9 cellular contexts compared by ENCODE assay signal in the genomic region with DNA sequence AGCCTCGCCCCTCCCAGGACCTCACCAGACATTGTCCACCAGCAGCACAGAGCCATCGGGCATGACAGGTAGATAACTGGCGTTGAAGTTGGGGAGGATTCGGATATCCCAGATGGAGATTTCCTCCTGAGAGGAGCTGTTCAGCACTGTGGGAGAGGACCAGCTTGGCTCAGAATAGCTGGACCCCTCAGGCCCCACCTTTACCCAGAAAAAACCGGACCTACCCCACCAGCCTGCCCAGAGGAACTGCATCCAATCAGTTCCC. TPM values are rescaled to one million over a fixed set of nuclear protein-coding genes. Genes with fewer than 3 reads are reported as not detected.
A peak's percentile ranks its signal among the peaks of the same experiment; 100 is the strongest.
DNase-seq lines count a peak whose midpoint lies in the region; ATAC-seq lines count a peak whose summit lies in the region.
"Had no signal": no experiment of that assay in that cellular context is flagged by ENCODE, and none has a peak within 500 bp of the region (broad histone marks: within the 10 kb centered on the region; RNA-seq: fewer than 3 reads in every experiment).

No MANE protein-coding gene starts in this region.

- H3K9me3 Mint-ChIP-seq in activated T-cell treated with anti-CD3 and anti-CD28 coated beads, Interleukin-2, amount 50 U/mL, for 72 hours = no peaks in the 10 kb centered on the region
- no peaks in the 10 kb centered on the region for H3K9me3 Mint-ChIP-seq in activated CD8-positive, alpha-beta T cell treated with anti-CD3 and anti-CD28 coated beads, Interleukin-2, amount 10 ng/mL, durations not matched to agents 7 days and 5 days (ENCODE audit: insufficient read depth)

- peak overlapping the region; percentile 83 to 86 for H3K4me3 Mint-ChIP-seq in activated T-cell treated with anti-CD3 and anti-CD28 coated beads, Interleukin-2, amount 50 U/mL, for 72 hours
- H3K4me3 Mint-ChIP-seq in activated CD8-positive, alpha-beta T cell treated with anti-CD3 and anti-CD28 coated beads, Interleukin-2, amount 10 ng/mL, durations not matched to agents 7 days and 5 days = peak overlapping the region; percentile 79

- POLR2A ChIA-PET in activated CD8-positive, alpha-beta T cell treated with anti-CD3 and anti-CD28 coated beads, Interleukin-2, amount 10 ng/mL, durations not matched to agents 7 days and 5 days (lab: Charles Lee) = interaction anchor here (0.5 to 1.8 kb wide), 4 partner anchors 8 to 272 kb away, joined by 3 to 10 read pairs (median 4); a partner anchor contains a TSS

- H3K9me3 ChIP-seq in iPS-15b (ENCODE audit: control insufficient read depth, insufficient read depth, low read length) = no peaks in the 10 kb centered on the region

- ATAC-seq in activated T-cell treated with anti-CD3 and anti-CD28 coated beads, Interleukin-2, amount 50 U/mL, for 72 hours (replicated peaks in 1 of 2) = no peak
- no peak for ATAC-seq in activated CD8-positive, alpha-beta T cell treated with anti-CD3 and anti-CD28 coated beads, Interleukin-2, amount 10 ng/mL, durations not matched to agents 7 days and 5 days
- no peak for ATAC-seq in GM19023 (IDR thresholded peaks at IDR 0.05; ENCODE audit: unreplicated experiment)

- no peaks in the 10 kb centered on the region for H3K27me3 Mint-ChIP-seq in activated T-cell treated with anti-CD3 and anti-CD28 coated beads, Interleukin-2, amount 50 U/mL, for 72 hours (ENCODE audit: low read depth)
- no peaks in the 10 kb centered on the region for H3K27me3 Mint-ChIP-seq in activated CD8-positive, alpha-beta T cell treated with anti-CD3 and anti-CD28 coated beads, Interleukin-2, amount 10 ng/mL, durations not matched to agents 7 days and 5 days (ENCODE audit: low read depth)

- CTCF ChIA-PET in activated CD8-positive, alpha-beta T cell treated with anti-CD3 and anti-CD28 coated beads, Interleukin-2, amount 10 ng/mL, durations not matched to agents 7 days and 5 days (lab: Charles Lee) = interaction anchor here (0.7 to 4.6 kb wide), 10 partner anchors 8 to 188 kb away, joined by 3 to 27 read pairs (median 5); a partner anchor contains a TSS

- peak overlapping the region; percentile 42 for H3K4me3 ChIP-seq in iPS-15b (ENCODE audit: low read depth, low read length)

- DNase-seq in activated T-cell treated with anti-CD3 and anti-CD28 coated beads, Interleukin-2, amount 50 U/mL, for 72 hours = no peak
- DNase-seq in activated T-cell treated with anti-CD3 and anti-CD28 coated beads for 4 hours = no peak
- DNase-seq in activated CD8-positive, alpha-beta T cell treated with anti-CD3 and anti-CD28 coated beads, Interleukin-2, amount 10 ng/mL, durations not matched to agents 7 days and 5 days = no peak
- DNase-seq in inferior parietal cortex (ENCODE audit: extremely low spot score) = no peak
- DNase-seq in putamen (ENCODE audit: low spot score) = no peak
- DNase-seq: activated CD4-positive, alpha-beta T cell treated with anti-CD3 and anti-CD28 coated beads, Interleukin-2, amount 50 U/mL, for 48 hours had no signal

- peaks cover 55% of the 10 kb centered on the region for H3K4me1 Mint-ChIP-seq in activated T-cell treated with anti-CD3 and anti-CD28 coated beads, Interleukin-2, amount 50 U/mL, for 72 hours (ENCODE audit: low read depth)
- H3K4me1 Mint-ChIP-seq in activated CD8-positive, alpha-beta T cell treated with anti-CD3 and anti-CD28 coated beads, Interleukin-2, amount 10 ng/mL, durations not matched to agents 7 days and 5 days (ENCODE audit: low read depth) = peaks cover 63% of the 10 kb centered on the region

- H3K9ac ChIP-seq in iPS-15b (ENCODE audit: low read depth, low read length) = no peak overlapping the region

- peak overlapping the region; percentile 75 for H3K27ac Mint-ChIP-seq in activated T-cell treated with anti-CD3 and anti-CD28 coated beads, Interleukin-2, amount 50 U/mL, for 72 hours
- H3K27ac Mint-ChIP-seq in activated CD8-positive, alpha-beta T cell treated with anti-CD3 and anti-CD28 coated beads, Interleukin-2, amount 10 ng/mL, durations not matched to agents 7 days and 5 days = peak overlapping the region; percentile 81

- peaks cover 8% of the 10 kb centered on the region for H3K4me1 ChIP-seq in iPS-15b (ENCODE audit: control insufficient read depth, insufficient read depth, low read length)

- peaks cover 7 to 9% of the 10 kb centered on the region in 2 donors for H3K36me3 Mint-ChIP-seq in activated T-cell treated with anti-CD3 and anti-CD28 coated beads, Interleukin-2, amount 50 U/mL, for 72 hours (ENCODE audit: insufficient read depth in 2 of 2)
- H3K36me3 Mint-ChIP-seq in activated CD8-positive, alpha-beta T cell treated with anti-CD3 and anti-CD28 coated beads, Interleukin-2, amount 10 ng/mL, durations not matched to agents 7 days and 5 days (ENCODE audit: low read depth) = peaks cover 49% of the 10 kb centered on the region

- H3K27ac ChIP-seq in temporal lobe (ENCODE audit: low read depth, low read length) = peak overlapping the region; percentile 31

- no peaks in the 10 kb centered on the region for H3K27me3 ChIP-seq in iPS-15b (ENCODE audit: control insufficient read depth, insufficient read depth, low read length)

- H3K36me3 ChIP-seq in iPS-15b (ENCODE audit: control insufficient read depth, insufficient read depth, low read length) = peaks cover 40% of the 10 kb centered on the region

RNA-seq across cellular contexts. Expression of a gene that starts 1.5 kb away (rescaled TPM):
- total RNA-seq in activated T-cell treated with anti-CD3 and anti-CD28 coated beads, Interleukin-2, amount 50 U/mL, for 72 hours = 10 to 100 TPM; 22.1 to 28.8 TPM
- total RNA-seq in activated CD8-positive, alpha-beta T cell treated with anti-CD3 and anti-CD28 coated beads, Interleukin-2, amount 10 ng/mL, durations not matched to agents 7 days and 5 days = 10 to 100 TPM; 42.7 to 44.0 TPM
- total RNA-seq in temporal lobe = 9.6 TPM

RNA-seq across cellular contexts. Expression of a gene that starts 8.3 kb away (rescaled TPM):
- 100 to 1,000 TPM; 130 to 134 TPM for total RNA-seq in activated T-cell treated with anti-CD3 and anti-CD28 coated beads, Interleukin-2, amount 50 U/mL, for 72 hours
- 100 to 1,000 TPM; 134 to 143 TPM for total RNA-seq in activated CD8-positive, alpha-beta T cell treated with anti-CD3 and anti-CD28 coated beads, Interleukin-2, amount 10 ng/mL, durations not matched to agents 7 days and 5 days
- total RNA-seq in temporal lobe = 44.0 TPM

RNA-seq across cellular contexts. Expression of a gene that starts 11.4 kb away (rescaled TPM):
- 10 to 100 TPM in 1 of 2 donors, 1 to 10 TPM in 1; 6.9 to 11.7 TPM for total RNA-seq in activated T-cell treated with anti-CD3 and anti-CD28 coated beads, Interleukin-2, amount 50 U/mL, for 72 hours
- total RNA-seq in activated CD8-positive, alpha-beta T cell treated with anti-CD3 and anti-CD28 coated beads, Interleukin-2, amount 10 ng/mL, durations not matched to agents 7 days and 5 days = 1 to 10 TPM; 2.8 to 3.5 TPM
- 3.9 TPM for total RNA-seq in temporal lobe

RNA-seq across cellular contexts. Expression of a gene that starts 20.2 kb away (rescaled TPM):
- 10 to 100 TPM in 1 of 2 donors, 1 to 10 TPM in 1; 9.7 to 14.2 TPM for total RNA-seq in activated T-cell treated with anti-CD3 and anti-CD28 coated beads, Interleukin-2, amount 50 U/mL, for 72 hours
- 1 to 10 TPM; 8.1 to 8.2 TPM for total RNA-seq in activated CD8-positive, alpha-beta T cell treated with anti-CD3 and anti-CD28 coated beads, Interleukin-2, amount 10 ng/mL, durations not matched to agents 7 days and 5 days
- total RNA-seq in temporal lobe = 44.3 TPM

RNA-seq across cellular contexts. Expression of a gene that starts 20.7 kb away (rescaled TPM):
- 100 to 1,000 TPM; 103 to 121 TPM for total RNA-seq in activated T-cell treated with anti-CD3 and anti-CD28 coated beads, Interleukin-2, amount 50 U/mL, for 72 hours
- total RNA-seq in activated CD8-positive, alpha-beta T cell treated with anti-CD3 and anti-CD28 coated beads, Interleukin-2, amount 10 ng/mL, durations not matched to agents 7 days and 5 days = 10 to 100 TPM; 16.5 to 20.6 TPM
- total RNA-seq in temporal lobe = 0.74 TPM
